9 cellular contexts compared by ENCODE assay signal in the genomic region with DNA sequence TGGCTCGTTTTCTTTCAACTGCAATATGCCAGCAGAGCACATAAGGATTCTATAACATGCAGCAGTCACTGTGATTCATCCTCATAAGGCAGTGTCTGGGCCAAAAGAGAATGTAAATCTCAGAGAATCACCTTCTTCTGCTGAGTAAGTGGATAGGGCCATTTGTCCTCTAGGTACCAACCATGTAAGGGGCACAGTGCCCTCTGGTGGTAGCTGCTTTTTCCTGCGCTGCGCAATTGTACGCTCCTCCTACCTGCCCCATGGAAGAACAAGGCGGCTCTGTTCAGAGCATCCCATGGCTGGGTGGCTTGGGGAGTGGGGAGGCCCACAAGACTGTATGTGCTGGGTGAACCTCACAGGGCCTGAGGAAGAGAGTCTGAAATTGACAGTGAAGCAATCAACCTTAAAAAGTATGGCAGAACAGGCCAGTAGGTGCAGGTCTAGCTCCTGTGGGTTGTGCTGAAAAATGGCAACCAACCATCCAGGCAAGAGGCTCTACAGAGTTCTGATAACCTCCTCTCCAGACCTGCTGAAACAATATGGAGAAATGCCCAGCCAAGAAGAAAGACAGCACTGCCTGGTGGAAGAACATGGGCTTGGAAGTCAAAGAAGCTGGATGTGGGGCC.
DNase-seq lines count a peak whose midpoint lies in the region; ATAC-seq and TF ChIP-seq lines count a peak whose summit lies in the region.
"Had no signal": no experiment of that assay in that cellular context is flagged by ENCODE, and none has a peak within 500 bp of the region (broad histone marks: within the 10 kb centered on the region; RNA-seq: fewer than 3 reads in every experiment).

No MANE protein-coding gene starts in this region.

- H3K27me3 ChIP-seq in PC-9 (ENCODE audit: insufficient read depth, low read depth): no peaks in the 10 kb centered on the region
- H3K27me3 ChIP-seq in uterus: no peaks in the 10 kb centered on the region
- H3K27me3 ChIP-seq: BLaER1 had no signal

- peaks cover 30% of the 10 kb centered on the region for H3K27me3 Mint-ChIP-seq in osteocyte (ENCODE audit: unreplicated experiment)

- no peak overlapping the region for H3K4me3 ChIP-seq in PC-9
- H3K4me3 ChIP-seq in uterus: no peak overlapping the region
- H3K4me3 ChIP-seq: BLaER1 had no signal

- peak; percentile 6 for DNase-seq in NCI-H1694 (lab: John Stamatoyannopoulos, UW)
- DNase-seq in NCI-H1694 treated with DMSO at 0.1 percent for 48 hours (lab: John Stamatoyannopoulos, UW): no peak
- DNase-seq in PC-9: peak; percentile 40 to 63
- DNase-seq in activated effector memory CD4-positive, alpha-beta T cell treated with anti-CD3 and anti-CD28 coated beads, Interleukin-2, amount 50 U/mL, for 16 hours: peak; percentile 82
- DNase-seq in glomerular endothelial cell (ENCODE audit: extremely low read depth, low read depth, low spot score): peak; percentile 31
- DNase-seq in osteocyte (ENCODE audit: extremely low spot score, unreplicated experiment): peak; percentile 90
- peak; percentile 32 to 42 for DNase-seq in uterus

- H3K36me3 ChIP-seq in PC-9 (ENCODE audit: low read depth) (no peaks in the 10 kb centered on the region), uterus (no peaks in the 10 kb centered on the region)
- H3K36me3 ChIP-seq: BLaER1 had no signal

- no peak overlapping the region for H3K27ac ChIP-seq in PC-9
- no peak overlapping the region for H3K27ac ChIP-seq in uterus
- H3K27ac ChIP-seq: BLaER1 had no signal

- peak; percentile 58 for TF ChIP-seq CTCF in PC-9 (conservative IDR thresholded peaks at IDR 0.05)
- TF ChIP-seq CTCF in osteocyte (IDR thresholded peaks at IDR 0.05): peak; percentile 82
- peak; percentile 27 to 47 (median 37) for TF ChIP-seq CTCF in uterus (IDR thresholded peaks at IDR 0.05)

- H3K9me3 ChIP-seq in PC-9 (ENCODE audit: insufficient read depth, low read depth) (no peaks in the 10 kb centered on the region), uterus (no peaks in the 10 kb centered on the region)
- H3K9me3 ChIP-seq: BLaER1 had no signal

- no peak overlapping the region for H3K4me2 ChIP-seq in PC-9
- H3K4me2 ChIP-seq: BLaER1 had no signal

- no peak overlapping the region for H2AFZ ChIP-seq in PC-9

- no peaks in the 10 kb centered on the region for H3K36me3 Mint-ChIP-seq in osteocyte (ENCODE audit: unreplicated experiment)

- H3K9me3 Mint-ChIP-seq in osteocyte (ENCODE audit: unreplicated experiment): no peaks in the 10 kb centered on the region

- H4K20me1 ChIP-seq in PC-9 (ENCODE audit: insufficient read depth): no peaks in the 10 kb centered on the region
- H4K20me1 ChIP-seq: BLaER1 had no signal

- POLR2A ChIA-PET in PC-9 (lab: Charles Lee; ENCODE audit: unreplicated experiment): interaction anchor here (0.6 kb wide), 1 partner anchor 521 kb away, joined by 4 read pairs; no protein-coding TSS in a partner anchor

- TF ChIP-seq POLR2A in uterus (IDR thresholded peaks at IDR 0.05): no peak

- no TSS peak for BruUV-seq in PC-9 (replicated peaks; lab: Mats Ljungman, UMichigan)

- intact Hi-C loops in PC-9 (cut with micrococcal nuclease; ENCODE audit: unreplicated experiment): loop anchor here (1.0 to 5.0 kb wide), 4 partner anchors 362 to 882 kb away; no protein-coding TSS in a partner anchor
- intact Hi-C loops in uterus (cut with DNase I; ENCODE audit: low total_unique reads): no loop called here

- H3K27ac Mint-ChIP-seq in osteocyte (ENCODE audit: unreplicated experiment): no peak overlapping the region

- no peaks in the 10 kb centered on the region for H3F3A ChIP-seq in PC-9 (ENCODE audit: insufficient read depth, low read depth)

- ATAC-seq in HG03159 (IDR thresholded peaks at IDR 0.05; ENCODE audit: unreplicated experiment): peak; percentile 66

- H3K4me3 Mint-ChIP-seq in osteocyte (ENCODE audit: unreplicated experiment): no peak overlapping the region

- CTCF ChIA-PET in PC-9 (lab: Charles Lee): interaction anchor here (0.6 kb wide), 1 partner anchor 289 kb away, joined by 3 read pairs; no protein-coding TSS in a partner anchor

- H3K9me2 ChIP-seq in PC-9 (ENCODE audit: insufficient read depth): no peaks in the 10 kb centered on the region

- no peaks in the 10 kb centered on the region for H3K4me1 ChIP-seq in PC-9 (replicated peaks; ENCODE audit: insufficient read depth)
- no peaks in the 10 kb centered on the region for H3K4me1 ChIP-seq in uterus
- H3K4me1 ChIP-seq: BLaER1 had no signal

- no peaks in the 10 kb centered on the region for H3K79me2 ChIP-seq in PC-9 (ENCODE audit: low read depth)

- no peaks in the 10 kb centered on the region for H3K4me1 Mint-ChIP-seq in osteocyte (ENCODE audit: unreplicated experiment)
